Comparison of ENCODE assay signal across 26 cellular contexts in genomic region chr6:2589171-2589661, GRCh38.
DNase-seq lines count a peak whose midpoint lies in the region; ATAC-seq, FAIRE-seq and TF ChIP-seq lines count a peak whose summit lies in the region.
"Had no signal": no experiment of that assay in that cellular context is flagged by ENCODE, and none has a peak within 500 bp of the region (broad histone marks: within the 10 kb centered on the region; RNA-seq: fewer than 3 reads in every experiment).

No MANE protein-coding gene starts in this region.

- H3K27me3 Mint-ChIP-seq in Caco-2 (ENCODE audit: insufficient read depth, unreplicated experiment): no peaks in the 10 kb centered on the region
- H3K27me3 Mint-ChIP-seq in endodermal cell (ENCODE audit: insufficient read depth): peaks cover 4% of the 10 kb centered on the region
- peaks cover 71% of the 10 kb centered on the region for H3K27me3 Mint-ChIP-seq in activated T-cell treated with anti-CD3 and anti-CD28 coated beads, Interleukin-2, amount 50 U/mL, for 24 hours
- peaks cover 49% of the 10 kb centered on the region for H3K27me3 Mint-ChIP-seq in activated T-cell treated with anti-CD3 and anti-CD28 coated beads, Interleukin-2, amount 50 U/mL, for 72 hours (ENCODE audit: low read depth)

- H3K79me2 ChIP-seq in keratinocyte (ENCODE audit: control insufficient read depth, insufficient read depth, low read length): no peaks in the 10 kb centered on the region

- H3K9me3 ChIP-seq in Caco-2 (peaks cover 3% of the 10 kb centered on the region; the same call in 1 of the 2 replicates), HUES64 (ENCODE audit: insufficient read depth, low read depth, low read length) (no peaks in the 10 kb centered on the region; the same call in 1 of the 2 replicates), endodermal cell (ENCODE audit: control insufficient read depth, low read length) (peaks cover 14% of the 10 kb centered on the region), keratinocyte (ENCODE audit: control insufficient read depth, low read depth, low read length) (no peaks in the 10 kb centered on the region)
- H3K9me3 ChIP-seq: A549, body of pancreas, upper lobe of left lung had no signal

- no peaks in the 10 kb centered on the region for H3K36me3 Mint-ChIP-seq in Caco-2 (ENCODE audit: insufficient read depth, unreplicated experiment)
- H3K36me3 Mint-ChIP-seq in endodermal cell (ENCODE audit: low read depth): peaks cover 6% of the 10 kb centered on the region
- H3K36me3 Mint-ChIP-seq in activated T-cell treated with anti-CD3 and anti-CD28 coated beads, Interleukin-2, amount 50 U/mL, for 24 hours (ENCODE audit: low read depth): no peaks in the 10 kb centered on the region
- peaks cover 2 to 6% of the 10 kb centered on the region in 2 donors for H3K36me3 Mint-ChIP-seq in activated T-cell treated with anti-CD3 and anti-CD28 coated beads, Interleukin-2, amount 50 U/mL, for 72 hours (ENCODE audit: insufficient read depth in 2 of 2)
- H3K36me3 Mint-ChIP-seq: naive thymus-derived CD4-positive, alpha-beta T cell had no signal

- FAIRE-seq in keratinocyte (lab: Jason Lieb, UNC): no peak
- FAIRE-seq: A549, H1, HTR-8/SVneo had no signal

- H3K9ac ChIP-seq in HUES64 (ENCODE audit: low read depth, low read length): no peak overlapping the region
- H3K9ac ChIP-seq in endodermal cell (ENCODE audit: extremely low read depth, low read length, poor library complexity, severe bottlenecking): peak overlapping the region; percentile 22
- peak overlapping the region; percentile 9 for H3K9ac ChIP-seq in keratinocyte (ENCODE audit: control insufficient read depth, extremely low read depth, insufficient read depth, low read length)

- peak overlapping the region; percentile 45 for H3K4me2 ChIP-seq in keratinocyte (ENCODE audit: control insufficient read depth, extremely low read depth, insufficient read depth, low read depth, low read length)
- H3K4me2 ChIP-seq: A549 had no signal

- no peaks in the 10 kb centered on the region for H3K36me3 ChIP-seq in Caco-2 (ENCODE audit: control insufficient read depth, insufficient read depth, low read length)
- H3K36me3 ChIP-seq in HUES64 (ENCODE audit: insufficient read depth, low read length): no peaks in the 10 kb centered on the region
- H3K36me3 ChIP-seq in endodermal cell (ENCODE audit: control insufficient read depth, insufficient read depth, low read length): no peaks in the 10 kb centered on the region
- H3K36me3 ChIP-seq in keratinocyte (ENCODE audit: control insufficient read depth in 2 of 2, extremely low read depth in 1 of 2, insufficient read depth in 2 of 2, low read length in 2 of 2): no peaks in the 10 kb centered on the region
- H3K36me3 ChIP-seq: upper lobe of left lung had no signal

- H3K9me1 ChIP-seq in keratinocyte (ENCODE audit: control insufficient read depth, extremely low read depth, insufficient read depth, low read length): no peaks in the 10 kb centered on the region

- intact Hi-C loops in Caco-2 (cut with micrococcal nuclease; ENCODE audit: unreplicated experiment): loop anchor here (1.0 kb wide), 1 partner anchor 74 kb away; no protein-coding TSS in a partner anchor

- ATAC-seq in HG03520 (IDR thresholded peaks at IDR 0.05; ENCODE audit: unreplicated experiment): no peak
- ATAC-seq in activated T-cell treated with anti-CD3 and anti-CD28 coated beads, Interleukin-2, amount 50 U/mL, for 72 hours (replicated peaks in 1 of 2): no peak
- ATAC-seq: A549; body of pancreas; naive thymus-derived CD4-positive, alpha-beta T cell had no signal

- no TSS peak for BruUV-seq in Caco-2 (replicated peaks; lab: Mats Ljungman, UMichigan)

- peak overlapping the region; percentile 66 for H3K4me3 Mint-ChIP-seq in Caco-2 (ENCODE audit: unreplicated experiment)
- peak overlapping the region; percentile 39 for H3K4me3 Mint-ChIP-seq in endodermal cell
- no peak overlapping the region for H3K4me3 Mint-ChIP-seq in activated T-cell treated with anti-CD3 and anti-CD28 coated beads, Interleukin-2, amount 50 U/mL, for 24 hours
- H3K4me3 Mint-ChIP-seq in activated T-cell treated with anti-CD3 and anti-CD28 coated beads, Interleukin-2, amount 50 U/mL, for 72 hours: no peak overlapping the region
- H3K4me3 Mint-ChIP-seq: B cell; naive thymus-derived CD4-positive, alpha-beta T cell had no signal

- H3K27ac ChIP-seq in HUES64 (ENCODE audit: low read depth, low read length) (peak overlapping the region; percentile 67; the same call in 1 of the 2 replicates), endodermal cell (ENCODE audit: low read depth, low read length) (peak overlapping the region; percentile 24), keratinocyte (ENCODE audit: control insufficient read depth, insufficient read depth, low read length) (peak overlapping the region; percentile 31)
- H3K27ac ChIP-seq: A549, body of pancreas, coronary artery, upper lobe of left lung had no signal

- TF ChIP-seq CTCF in Caco-2 (IDR thresholded peaks at IDR 0.05; ENCODE audit: insufficient read depth in 1 of 2, low read depth in 1 of 2, low read length in 1 of 2, severe bottlenecking in 1 of 2, unreplicated experiment in 1 of 2): no peak
- TF ChIP-seq CTCF in endodermal cell (conservative IDR thresholded peaks at IDR 0.05): no peak
- no peak for TF ChIP-seq CTCF in keratinocyte (optimal IDR thresholded peaks at IDR 0.05 in 1 of 3, IDR thresholded peaks at IDR 0.05 in 1 of 3, conservative IDR thresholded peaks at IDR 0.05 in 1 of 3; ENCODE audit: extremely low read depth in 1 of 3, insufficient read depth in 2 of 3, low read length in 3 of 3)

- H3K27me3 ChIP-seq in Caco-2 (replicated peaks; ENCODE audit: control insufficient read depth, insufficient read depth, low read length): no peaks in the 10 kb centered on the region
- H3K27me3 ChIP-seq in HUES64 (ENCODE audit: insufficient read depth, low read length): no peaks in the 10 kb centered on the region
- no peaks in the 10 kb centered on the region for H3K27me3 ChIP-seq in endodermal cell (ENCODE audit: control insufficient read depth, insufficient read depth, low read length, poor library complexity, severe bottlenecking)
- H3K27me3 ChIP-seq in keratinocyte (ENCODE audit: control insufficient read depth, extremely low read depth, insufficient read depth, low read length): no peaks in the 10 kb centered on the region
- H3K27me3 ChIP-seq: body of pancreas, upper lobe of left lung had no signal

- dilution Hi-C loops in keratinocyte (cut with MboI; ENCODE audit: extremely low pct_ligation_motif_present, low sequenced_read_pairs): no loop called here

- CTCF ChIA-PET in Caco-2 (lab: Charles Lee): interaction anchor here (0.9 to 2.0 kb wide), 4 partner anchors 44 to 74 kb away, joined by 3 to 10 read pairs (median 6); no protein-coding TSS in a partner anchor

- H3K4me1 Mint-ChIP-seq in Caco-2 (ENCODE audit: low read depth, unreplicated experiment): peaks cover 25% of the 10 kb centered on the region
- H3K4me1 Mint-ChIP-seq in endodermal cell: peaks cover 24% of the 10 kb centered on the region
- no peaks in the 10 kb centered on the region for H3K4me1 Mint-ChIP-seq in activated T-cell treated with anti-CD3 and anti-CD28 coated beads, Interleukin-2, amount 50 U/mL, for 24 hours (ENCODE audit: low read depth)
- H3K4me1 Mint-ChIP-seq in activated T-cell treated with anti-CD3 and anti-CD28 coated beads, Interleukin-2, amount 50 U/mL, for 72 hours (ENCODE audit: low read depth): no peaks in the 10 kb centered on the region
- H3K4me1 Mint-ChIP-seq: B cell had no signal

- WGBS in HUES64: 44% methylated on average over 7 of the region's 8 CpGs
- 50 to 72% methylated on average over 1 to 8 of the region's 8 CpGs for WGBS in endodermal cell (ENCODE audit: insufficient coverage in 1 of 2, insufficient read length in 1 of 2), 2 experiments

- H3K4me3 ChIP-seq in Caco-2 (ENCODE audit: low read depth, low read length) (no peak overlapping the region), HUES64 (ENCODE audit: low read length) (no peak overlapping the region), endodermal cell (ENCODE audit: low read length) (peak overlapping the region; percentile 59), keratinocyte (ENCODE audit: control insufficient read depth in 2 of 3, extremely low read depth in 1 of 3, insufficient read depth in 2 of 3, low read depth in 1 of 3, low read length in 3 of 3) (no peak overlapping the region)
- H3K4me3 ChIP-seq: A549, body of pancreas, coronary artery, skin epidermis, upper lobe of left lung had no signal

- H2AFZ ChIP-seq in keratinocyte (ENCODE audit: control insufficient read depth, low read length): no peak overlapping the region

- H3K4me1 ChIP-seq in Caco-2: peaks cover 28% of the 10 kb centered on the region
- peaks cover 6% of the 10 kb centered on the region for H3K4me1 ChIP-seq in HUES64 (ENCODE audit: insufficient read depth, low read length)
- peaks cover 5% of the 10 kb centered on the region for H3K4me1 ChIP-seq in endodermal cell (ENCODE audit: control insufficient read depth, insufficient read depth, low read length)
- H3K4me1 ChIP-seq in keratinocyte (ENCODE audit: control insufficient read depth, extremely low read depth, insufficient read depth, low read length): peaks cover 12% of the 10 kb centered on the region
- H3K4me1 ChIP-seq: A549, body of pancreas, upper lobe of left lung had no signal

- no peaks in the 10 kb centered on the region for H4K20me1 ChIP-seq in keratinocyte (ENCODE audit: control insufficient read depth, extremely low read depth, insufficient read depth, low read length)

- H3K9me3 Mint-ChIP-seq in Caco-2 (ENCODE audit: unreplicated experiment): peaks cover 24% of the 10 kb centered on the region
- peaks cover 52% of the 10 kb centered on the region for H3K9me3 Mint-ChIP-seq in endodermal cell
- peaks cover 6% of the 10 kb centered on the region for H3K9me3 Mint-ChIP-seq in activated T-cell treated with anti-CD3 and anti-CD28 coated beads, Interleukin-2, amount 50 U/mL, for 24 hours
- H3K9me3 Mint-ChIP-seq in activated T-cell treated with anti-CD3 and anti-CD28 coated beads, Interleukin-2, amount 50 U/mL, for 72 hours: peaks cover 2 to 3% of the 10 kb centered on the region in 2 donors

- H3K27ac Mint-ChIP-seq in Caco-2 (ENCODE audit: unreplicated experiment) (peak overlapping the region; percentile 93), endodermal cell (peak overlapping the region; percentile 91)
- H3K27ac Mint-ChIP-seq in activated T-cell treated with anti-CD3 and anti-CD28 coated beads, Interleukin-2, amount 50 U/mL, for 24 hours: no peak overlapping the region
- no peak overlapping the region for H3K27ac Mint-ChIP-seq in activated T-cell treated with anti-CD3 and anti-CD28 coated beads, Interleukin-2, amount 50 U/mL, for 72 hours
- H3K27ac Mint-ChIP-seq: B cell; naive thymus-derived CD4-positive, alpha-beta T cell had no signal

- DNase-seq in Caco-2 (peak; percentile 87 to 97), endodermal cell (peak; percentile 76), keratinocyte (ENCODE audit: low read depth, low spot score) (peak; percentile 33), SKM-1 (lab: John Stamatoyannopoulos, UW; ENCODE audit: unreplicated experiment) (no peak)
- DNase-seq in activated T-cell treated with anti-CD3 and anti-CD28 coated beads, Interleukin-2, amount 50 U/mL, for 24 hours: no peak
- no peak for DNase-seq in activated T-cell treated with anti-CD3 and anti-CD28 coated beads, Interleukin-2, amount 50 U/mL, for 72 hours
- DNase-seq: activated naive CD4-positive, alpha-beta T cell; body of pancreas; DMS53; GDM1; Kasumi-1; naive thymus-derived CD4-positive, alpha-beta T cell; NCI-H1694 treated with DMSO at 0.1 percent for 48 hours; NCI-H226; NCI-H82; occipital lobe; stimulated activated CD4-positive, alpha-beta T cell treated with anti-CD3 and anti-CD28 coated beads, Interleukin-2, amount 100 ng/mL, for 24 hours; upper lobe of left lung had no signal

- POLR2A ChIA-PET in Caco-2 (lab: Charles Lee): interaction anchor here (0.6 to 0.9 kb wide), 3 partner anchors 47 to 810 kb away, joined by 3 to 5 read pairs (median 3); no protein-coding TSS in a partner anchor

Comparison
In these comparisons a context has a peak if more than half of its experiments do, and no peak if none do; other contexts are left out.
1. DNase-seq: peak in Caco-2 (2 of 2), endodermal cell (single experiment) and keratinocyte (single experiment); none in SKM-1 (single experiment), activated T-cell treated with anti-CD3 and anti-CD28 coated beads, Interleukin-2, amount 50 U/mL, for 24 hours (single experiment) and activated T-cell treated with anti-CD3 and anti-CD28 coated beads, Interleukin-2, amount 50 U/mL, for 72 hours (0 of 2).
2. H3K27ac Mint-ChIP-seq: peak in Caco-2 (single experiment) and endodermal cell (single experiment); none in activated T-cell treated with anti-CD3 and anti-CD28 coated beads, Interleukin-2, amount 50 U/mL, for 24 hours (single experiment) and activated T-cell treated with anti-CD3 and anti-CD28 coated beads, Interleukin-2, amount 50 U/mL, for 72 hours (single experiment).
3. H3K4me3 Mint-ChIP-seq: peak in Caco-2 (single experiment) and endodermal cell (single experiment); none in activated T-cell treated with anti-CD3 and anti-CD28 coated beads, Interleukin-2, amount 50 U/mL, for 24 hours (single experiment) and activated T-cell treated with anti-CD3 and anti-CD28 coated beads, Interleukin-2, amount 50 U/mL, for 72 hours (0 of 2).
4. Peak in every context shown above with its lines, with median percentiles within 50 percentile points of each other: H3K27ac ChIP-seq.